Comparison of ENCODE assay signal across 8 cellular contexts in the genomic region with DNA sequence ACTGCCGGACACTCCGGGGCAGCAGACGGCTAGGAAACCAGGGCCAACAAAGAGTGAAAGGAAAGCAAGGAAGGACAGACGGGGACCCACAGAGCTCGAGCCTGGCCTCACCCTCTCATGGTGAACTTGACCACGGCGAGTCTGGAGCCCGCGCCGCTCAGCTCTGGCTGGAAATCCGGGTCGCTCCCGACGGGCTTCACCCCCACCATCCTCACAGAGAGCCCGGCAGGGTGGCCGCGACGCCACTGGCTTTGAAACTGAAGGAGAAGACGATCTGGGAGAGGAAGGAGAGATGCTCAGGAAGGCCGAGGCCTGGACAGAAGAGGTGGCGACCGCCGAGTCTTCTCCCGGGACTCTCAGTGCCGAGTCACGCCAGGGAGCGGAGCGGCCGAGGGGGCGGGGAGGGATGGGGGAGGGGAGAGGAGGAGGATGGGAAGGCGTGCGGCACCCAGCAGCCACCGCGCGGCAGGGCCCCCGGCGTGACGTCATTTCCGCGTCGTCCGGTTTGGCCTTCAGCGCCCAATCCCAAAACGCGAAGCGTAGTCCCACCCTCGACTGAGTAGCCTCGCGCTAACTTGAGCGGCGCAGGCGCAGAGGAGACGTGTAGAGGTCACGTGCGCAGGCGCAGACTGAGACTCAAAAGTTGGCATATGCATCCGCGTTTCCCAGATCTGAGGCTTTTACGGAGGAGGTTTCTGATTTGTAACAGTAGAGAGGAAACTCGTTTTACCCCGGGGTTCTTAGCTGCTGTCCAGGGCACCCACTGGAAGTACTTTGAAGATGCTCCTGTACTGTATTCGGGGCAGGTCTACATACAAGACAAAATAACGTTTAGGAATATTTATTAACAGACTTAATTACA. TPM values are rescaled to one million over a fixed set of nuclear protein-coding genes. Genes with fewer than 3 reads are reported as not detected.
A peak's percentile ranks its signal among the peaks of the same experiment; 100 is the strongest.
DNase-seq lines count a peak whose midpoint lies in the region; ATAC-seq, FAIRE-seq and TF ChIP-seq lines count a peak whose summit lies in the region.

A gene (minus strand): TSS at position 361 of the 862 bp plus-strand sequence. CDS start 152 bp downstream, at position 209.

- TF ChIP-seq EP300 in esophagus muscularis mucosa (IDR thresholded peaks at IDR 0.05): no peak

- peak within 1 kb of the TSS; percentile 99 for H3K27ac Mint-ChIP-seq in activated T-cell treated with anti-CD3 and anti-CD28 coated beads, Interleukin-2, amount 50 U/mL, for 72 hours

- H3K4me1 ChIP-seq in esophagus muscularis mucosa: peaks cover 29 to 48% (median 40%) of the 10 kb centered on the region in 4 donors
- H3K4me1 ChIP-seq in muscle layer of duodenum (ENCODE audit: control insufficient read depth in 1 of 2, insufficient read depth in 2 of 2, low read length in 2 of 2): peaks cover 4 to 12% of the 10 kb centered on the region in 2 donors

- H3K27ac ChIP-seq in KOPT-K1 (ENCODE audit: low read depth, low read length, poor library complexity, severe bottlenecking) (peak within 1 kb of the TSS; percentile 77), esophagus muscularis mucosa (replicated peaks in 1 of 4) (peak within 1 kb of the TSS; percentile 94 to 99 (median 98)), muscle layer of duodenum (ENCODE audit: low read length) (peak within 1 kb of the TSS; percentile 98)

- no peak for TF ChIP-seq CTCF in esophagus muscularis mucosa (IDR thresholded peaks at IDR 0.05)

- peaks cover 9 to 22% of the 10 kb centered on the region in 2 donors for H3K36me3 Mint-ChIP-seq in activated T-cell treated with anti-CD3 and anti-CD28 coated beads, Interleukin-2, amount 50 U/mL, for 72 hours (ENCODE audit: insufficient read depth in 2 of 2)

- DNase-seq in DMS53 treated with DMSO at 0.1 percent for 48 hours (lab: John Stamatoyannopoulos, UW; ENCODE audit: unreplicated experiment) (peak; percentile 100), RCC 7860 (ENCODE audit: low spot score) (peak; percentile 93), esophagus muscularis mucosa (ENCODE audit: extremely low spot score) (peak; percentile 100)
- DNase-seq in activated T-cell treated with anti-CD3 and anti-CD28 coated beads, Interleukin-2, amount 50 U/mL, for 72 hours: peak; percentile 99
- peak; percentile 99 for DNase-seq in stimulated activated CD8-positive, alpha-beta memory T cell treated with anti-CD3 and anti-CD28 coated beads, Interleukin-7, amount 100 ng/mL, for 4 hours (ENCODE audit: low read depth in 2 of 2)

- peak; percentile 96 for ATAC-seq in GM21786 (IDR thresholded peaks at IDR 0.05; ENCODE audit: unreplicated experiment)
- peak; percentile 98 for ATAC-seq in activated T-cell treated with anti-CD3 and anti-CD28 coated beads, Interleukin-2, amount 50 U/mL, for 72 hours (replicated peaks in 1 of 2)

- peak; percentile 50 for FAIRE-seq in RCC 7860 (lab: Jason Lieb, UNC)

- H3K9me3 ChIP-seq in KOPT-K1 (ENCODE audit: insufficient read depth, low read length, poor library complexity, severe bottlenecking) (no peaks in the 10 kb centered on the region), esophagus muscularis mucosa (no peaks in the 10 kb centered on the region), muscle layer of duodenum (ENCODE audit: control insufficient read depth in 1 of 2, low read length in 2 of 2) (no peaks in the 10 kb centered on the region)

- WGBS in esophagus muscularis mucosa: under 1% methylated on average over 43 of the region's 63 CpGs

- peaks cover 39% of the 10 kb centered on the region for H3K4me1 Mint-ChIP-seq in activated T-cell treated with anti-CD3 and anti-CD28 coated beads, Interleukin-2, amount 50 U/mL, for 72 hours (ENCODE audit: low read depth)

- H3K27me3 ChIP-seq in esophagus muscularis mucosa (no peaks in the 10 kb centered on the region), muscle layer of duodenum (ENCODE audit: low read depth, low read length) (no peaks in the 10 kb centered on the region)

- TF ChIP-seq POLR2A in esophagus muscularis mucosa (IDR thresholded peaks at IDR 0.05; ENCODE audit: low read depth): peak; percentile 73

- H3K27me3 Mint-ChIP-seq in activated T-cell treated with anti-CD3 and anti-CD28 coated beads, Interleukin-2, amount 50 U/mL, for 72 hours (ENCODE audit: low read depth): no peaks in the 10 kb centered on the region

- peak within 1 kb of the TSS; percentile 98 for H3K4me3 Mint-ChIP-seq in activated T-cell treated with anti-CD3 and anti-CD28 coated beads, Interleukin-2, amount 50 U/mL, for 72 hours

- no peaks in the 10 kb centered on the region for H3K9me3 Mint-ChIP-seq in activated T-cell treated with anti-CD3 and anti-CD28 coated beads, Interleukin-2, amount 50 U/mL, for 72 hours

- peak within 1 kb of the TSS; percentile 78 to 98 (median 88) for H3K4me3 ChIP-seq in esophagus muscularis mucosa
- peak within 1 kb of the TSS; percentile 91 to 99 for H3K4me3 ChIP-seq in muscle layer of duodenum (ENCODE audit: low read depth in 1 of 2, low read length in 2 of 2)

- H3K36me3 ChIP-seq in KOPT-K1 (ENCODE audit: insufficient read depth, low read length) (peaks cover 20% of the 10 kb centered on the region), esophagus muscularis mucosa (peaks cover 0 to 5% (median 2%) of the 10 kb centered on the region in 4 donors), muscle layer of duodenum (ENCODE audit: control insufficient read depth in 1 of 2, insufficient read depth in 2 of 2, low read length in 2 of 2) (peaks cover 0 to 5% of the 10 kb centered on the region in 2 donors)

- intact Hi-C loops in esophagus muscularis mucosa (cut with DNase I): loop anchor here (10.0 kb wide), 1 partner anchor 1054 kb away; a partner anchor contains a TSS

RNA-seq across cellular contexts. Expression of the gene that starts here (rescaled TPM):
- total RNA-seq in activated T-cell treated with anti-CD3 and anti-CD28 coated beads, Interleukin-2, amount 50 U/mL, for 72 hours: 10 to 100 TPM; 66.2 to 69.7 TPM
- 10 to 100 TPM; 29.9 to 42.5 (median 40.4) TPM for total RNA-seq in esophagus muscularis mucosa

Comparison
In these comparisons a context has a peak if more than half of its experiments do, and no peak if none do; other contexts are left out.
1. Peak in every context shown above with its lines: DNase-seq, ATAC-seq, H3K4me3 ChIP-seq and H3K27ac ChIP-seq.